In genomic region chr3:170324962-170325361, GRCh38 we compare ENCODE assay signal across 3 cellular contexts.
TF ChIP-seq lines count a peak whose summit lies in the region.

No MANE protein-coding gene starts in this region.

TF ChIP-seq in GM23338, 12 proteins besides CTCF, POLR2A, EP300 and RAD21:
- no peak for TF ChIP-seq JUNB (IDR thresholded peaks at IDR 0.05; ENCODE audit: unreplicated experiment)
- no peak for TF ChIP-seq POLR2AphosphoS5 (IDR thresholded peaks at IDR 0.05; ENCODE audit: low read depth)
- no peak for TF ChIP-seq CREB1 (CRISPR knock-in tag; IDR thresholded peaks at IDR 0.05; ENCODE audit: low read depth)
- no peak for TF ChIP-seq STAT1 (IDR thresholded peaks at IDR 0.05; ENCODE audit: unreplicated experiment)
- TF ChIP-seq REST (IDR thresholded peaks at IDR 0.05; ENCODE audit: unreplicated experiment), result no peak
- no peak for TF ChIP-seq ZNF331 (CRISPR knock-in tag; IDR thresholded peaks at IDR 0.05; ENCODE audit: low read depth)
- no peak for TF ChIP-seq EZH2 (IDR thresholded peaks at IDR 0.05; ENCODE audit: low read depth, unreplicated experiment)
- no peak for TF ChIP-seq EZH2phosphoT487 (IDR thresholded peaks at IDR 0.05; ENCODE audit: unreplicated experiment)
- TF ChIP-seq ETS1 (IDR thresholded peaks at IDR 0.05), result no peak

TF ChIP-seq in H1, 55 proteins besides CTCF, POLR2A, EP300 and RAD21:
- TF ChIP-seq NRF1 (IDR thresholded peaks at IDR 0.05; ENCODE audit: low read depth, low read length), result no peak
- TF ChIP-seq CTBP2 (IDR thresholded peaks at IDR 0.05; ENCODE audit: borderline replicate concordance, insufficient read depth, insufficient read length, low read length), result no peak
- no peak for TF ChIP-seq SP4 (IDR thresholded peaks at IDR 0.05; ENCODE audit: low read length)
- no peak for TF ChIP-seq RNF2 (IDR thresholded peaks at IDR 0.05; ENCODE audit: borderline replicate concordance, low read depth, low read length, missing control alignments, poor library complexity, severe bottlenecking)
- TF ChIP-seq, protein P1, sequence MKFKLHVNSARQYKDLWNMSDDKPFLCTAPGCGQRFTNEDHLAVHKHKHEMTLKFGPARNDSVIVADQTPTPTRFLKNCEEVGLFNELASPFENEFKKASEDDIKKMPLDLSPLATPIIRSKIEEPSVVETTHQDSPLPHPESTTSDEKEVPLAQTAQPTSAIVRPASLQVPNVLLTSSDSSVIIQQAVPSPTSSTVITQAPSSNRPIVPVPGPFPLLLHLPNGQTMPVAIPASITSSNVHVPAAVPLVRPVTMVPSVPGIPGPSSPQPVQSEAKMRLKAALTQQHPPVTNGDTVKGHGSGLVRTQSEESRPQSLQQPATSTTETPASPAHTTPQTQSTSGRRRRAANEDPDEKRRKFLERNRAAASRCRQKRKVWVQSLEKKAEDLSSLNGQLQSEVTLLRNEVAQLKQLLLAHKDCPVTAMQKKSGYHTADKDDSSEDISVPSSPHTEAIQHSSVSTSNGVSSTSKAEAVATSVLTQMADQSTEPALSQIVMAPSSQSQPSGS (IDR thresholded peaks at IDR 0.05; ENCODE audit: low read length), result no peak

TF ChIP-seq in SK-N-SH, 30 proteins besides CTCF, POLR2A, EP300 and RAD21:
- TF ChIP-seq JUND (IDR thresholded peaks at IDR 0.05) (no peak), GATA2 (CRISPR knock-in tag; IDR thresholded peaks at IDR 0.05) (no peak)
